In genomic region chr19:3330047-3330446, GRCh38 we compare ENCODE assay signal across 7 cellular contexts.
"Had no signal": no experiment of that assay in that cellular context is flagged by ENCODE, and none has a peak within 500 bp of the region (broad histone marks: within the 10 kb centered on the region; RNA-seq: fewer than 3 reads in every experiment).

No MANE protein-coding gene starts in this region.

- H3K27ac ChIP-seq: HL-60, KMS-11 had no signal

- H3K9ac ChIP-seq: KMS-11 had no signal

- ATAC-seq: HepG2 had no signal

- H3K4me2 ChIP-seq: KMS-11 had no signal

- FAIRE-seq: HepG2, HTR-8/SVneo had no signal

- DNase-seq: IMR-90, KBM-7, KG1 had no signal
